26 cellular contexts compared by ENCODE assay signal in the genomic region with DNA sequence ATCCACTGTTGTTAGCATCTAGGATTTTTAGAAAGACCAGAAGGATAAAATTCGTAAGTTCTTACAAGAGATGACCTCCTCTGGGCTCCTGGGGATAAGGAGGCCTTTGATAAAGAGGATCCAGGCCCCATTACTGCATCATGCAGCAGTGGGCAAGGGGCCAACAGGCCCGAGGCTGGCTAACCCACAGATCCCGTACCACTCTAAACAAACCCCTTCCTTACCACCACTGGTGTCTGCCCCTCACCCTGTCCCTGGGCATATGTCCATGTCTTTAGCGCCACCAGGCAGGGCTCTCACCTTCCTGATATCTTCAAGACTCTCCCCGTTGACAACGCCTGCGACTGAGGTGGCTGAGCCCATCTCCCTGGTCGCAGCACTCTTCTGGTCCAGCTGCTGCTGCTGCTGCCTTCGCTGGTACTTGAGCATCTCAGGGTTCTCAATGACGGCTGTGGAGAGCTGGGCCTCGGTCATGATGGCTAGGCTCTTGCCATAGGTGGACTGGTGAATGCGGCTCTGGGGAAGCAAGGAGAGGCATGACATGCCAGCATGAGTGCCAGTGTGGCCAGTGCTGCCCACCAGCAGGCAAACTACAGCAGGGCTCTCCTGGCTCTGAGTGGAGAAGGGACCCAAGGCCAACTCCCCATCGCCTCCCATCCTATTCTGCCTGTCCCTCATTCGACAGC.
"Had no signal": no experiment of that assay in that cellular context is flagged by ENCODE, and none has a peak within 500 bp of the region (broad histone marks: within the 10 kb centered on the region; RNA-seq: fewer than 3 reads in every experiment).

No MANE protein-coding gene starts in this region.

- H3K27ac Mint-ChIP-seq: activated CD8-positive, alpha-beta T cell treated with anti-CD3 and anti-CD28 coated beads, Interleukin-2, amount 10 ng/mL, durations not matched to agents 7 days and 5 days; activated naive CD8-positive, alpha-beta T cell treated with anti-CD3 and anti-CD28 coated beads, Interleukin-2, amount 50 U/mL, for 24 hours; activated T-helper 1 cell treated with anti-CD3 and anti-CD28 coated beads, Interleukin-12 subunit alpha, Interleukin-12 subunit beta, Interleukin-2, Interleukin-4 antibody, amounts not matched to agents 30 ng/mL and 10 ng/mL and 1 ng/mL, durations not matched to agents 14 hours and 24 hours and 36 hours; T-helper 2 cell treated with Interferon-gamma antibody and Interleukin-4, amounts not matched to agents 5 μg/mL and 100 μg/mL, for 36 hours had no signal

- ATAC-seq: activated CD4-positive, CD25-positive, alpha-beta regulatory T cell treated with anti-CD3 and anti-CD28 coated beads, Interleukin-2, amount 50 U/mL, for 24 hours; activated CD8-positive, alpha-beta T cell treated with anti-CD3 and anti-CD28 coated beads, Interleukin-2, amount 10 ng/mL, durations not matched to agents 7 days and 5 days; activated naive CD4-positive, alpha-beta T cell treated with anti-CD3 and anti-CD28 coated beads, Interleukin-2, amount 50 U/mL, for 72 hours; activated naive CD8-positive, alpha-beta T cell treated with anti-CD3 and anti-CD28 coated beads, Interleukin-2, amount 50 U/mL, for 24 hours; body of pancreas; Panc1; Right ventricle myocardium inferior had no signal

- DNase-seq: activated CD4-positive, alpha-beta T cell treated with anti-CD3 and anti-CD28 coated beads for 4 hours; activated CD8-positive, alpha-beta T cell treated with anti-CD3 and anti-CD28 coated beads, Interleukin-2, amount 10 ng/mL, durations not matched to agents 7 days and 5 days; activated effector memory CD4-positive, alpha-beta T cell treated with Interleukin-2 at 50 U/mL for 16 hours; activated naive CD4-positive, alpha-beta T cell treated with Interleukin-2 at 50 U/mL for 16 hours; activated naive CD8-positive, alpha-beta T cell treated with anti-CD3 and anti-CD28 coated beads, Interleukin-2, amount 50 U/mL, for 24 hours; amniotic stem cell; central memory CD4-positive, alpha-beta T cell; Karpas-422; MM.1S; NCI-H1105; NCI-H1436; NCI-H187; NCI-H2081; NCI-H510A treated with DMSO at 0.1 percent for 48 hours; NCI-H69; NK-92 treated with Interleukin-12 subunit alpha and Interleukin-12 subunit beta, amount 100 ng/mL, for 24 hours; OCI-M1; RPMI8226; SW 1271 had no signal

- H3K27me3 Mint-ChIP-seq: activated naive CD8-positive, alpha-beta T cell treated with anti-CD3 and anti-CD28 coated beads, Interleukin-2, amount 50 U/mL, for 24 hours had no signal

- H3K4me1 Mint-ChIP-seq: activated naive CD8-positive, alpha-beta T cell treated with anti-CD3 and anti-CD28 coated beads, Interleukin-2, amount 50 U/mL, for 24 hours had no signal

- H3K9me3 Mint-ChIP-seq: activated naive CD4-positive, alpha-beta T cell treated with anti-CD3 and anti-CD28 coated beads, Interleukin-2, amount 50 U/mL, for 72 hours; activated naive CD8-positive, alpha-beta T cell treated with anti-CD3 and anti-CD28 coated beads, Interleukin-2, amount 50 U/mL, for 24 hours; activated T-helper 1 cell treated with anti-CD3 and anti-CD28 coated beads, Interleukin-12 subunit alpha, Interleukin-12 subunit beta, Interleukin-2, Interleukin-4 antibody, amounts not matched to agents 30 ng/mL and 10 ng/mL and 1 ng/mL, durations not matched to agents 14 hours and 24 hours and 36 hours; T-helper 2 cell treated with Interferon-gamma antibody and Interleukin-4, amounts not matched to agents 5 μg/mL and 100 μg/mL, for 36 hours had no signal

- H3K4me3 Mint-ChIP-seq: activated CD8-positive, alpha-beta T cell treated with anti-CD3 and anti-CD28 coated beads, Interleukin-2, amount 10 ng/mL, durations not matched to agents 7 days and 5 days; activated naive CD8-positive, alpha-beta T cell treated with anti-CD3 and anti-CD28 coated beads, Interleukin-2, amount 50 U/mL, for 24 hours; activated T-helper 1 cell treated with anti-CD3 and anti-CD28 coated beads, Interleukin-12 subunit alpha, Interleukin-12 subunit beta, Interleukin-2, Interleukin-4 antibody, amounts not matched to agents 30 ng/mL and 10 ng/mL and 1 ng/mL, durations not matched to agents 14 hours and 24 hours and 36 hours; T-helper 2 cell treated with Interferon-gamma antibody and Interleukin-4, amounts not matched to agents 5 μg/mL and 100 μg/mL, for 36 hours had no signal
